ENCODE assay signal across 8 cellular contexts in the genomic region with DNA sequence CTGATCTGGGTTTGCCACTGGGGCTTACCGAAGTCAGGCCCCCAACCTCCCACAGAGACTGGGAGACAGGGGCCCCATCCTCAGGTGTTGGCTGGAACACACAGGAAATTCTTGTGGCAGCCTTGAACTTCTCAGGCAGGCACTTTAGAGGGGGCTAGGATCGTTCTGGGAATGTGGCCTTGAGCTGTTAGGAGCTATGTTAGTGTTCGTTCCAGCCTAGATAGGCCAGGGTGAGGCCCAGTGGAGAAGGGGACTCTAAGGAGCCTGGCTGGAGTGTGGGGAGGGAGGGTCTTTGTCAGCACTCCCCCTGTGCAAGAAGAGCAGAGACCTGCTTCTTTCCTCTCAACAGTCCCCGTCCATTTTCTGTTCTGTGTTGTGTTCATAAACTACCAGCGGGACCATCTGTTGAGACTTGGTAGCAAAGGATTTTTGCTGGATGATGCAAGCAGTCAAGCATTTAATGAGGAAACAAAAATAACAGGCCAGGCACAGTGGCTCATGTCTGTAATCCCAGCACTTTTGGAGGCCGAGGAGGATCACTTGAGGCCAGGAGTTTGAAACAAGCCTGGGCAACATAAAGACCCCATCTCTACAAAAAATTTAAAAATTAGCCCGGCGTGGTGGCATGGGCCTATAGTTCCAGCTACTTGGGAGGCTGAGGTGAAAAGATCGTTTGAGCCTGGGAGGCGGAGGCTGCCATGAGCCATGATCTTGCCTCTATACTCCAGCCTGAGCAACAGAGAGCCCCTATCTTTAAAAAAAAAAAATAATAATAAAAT. TPM values are rescaled to one million over a fixed set of nuclear protein-coding genes. Genes with fewer than 3 reads are reported as not detected.
DNase-seq lines count a peak whose midpoint lies in the region; ATAC-seq and TF ChIP-seq lines count a peak whose summit lies in the region.

No MANE protein-coding gene starts in this region.

- no peaks in the 10 kb centered on the region for H3K9me3 Mint-ChIP-seq in CD14-positive monocyte
- H3K9me3 Mint-ChIP-seq in activated CD8-positive, alpha-beta T cell treated with anti-CD3 and anti-CD28 coated beads for 36 hours: no peaks in the 10 kb centered on the region

- no TSS peak for BruUV-seq in IMR-90 (replicated peaks; lab: Mats Ljungman, UMichigan)

- H3K18ac ChIP-seq in IMR-90 (ENCODE audit: low read depth, low read length): peak overlapping the region; percentile 98

- H3K4ac ChIP-seq in IMR-90 (ENCODE audit: low read depth, low read length): peak overlapping the region; percentile 100

- peak overlapping the region; percentile 74 for H2AFZ ChIP-seq in IMR-90 (replicated peaks; ENCODE audit: low read length, poor library complexity)

- in situ Hi-C loops in IMR-90 (cut with MboI; ENCODE audit: low sequenced_read_pairs): no loop called here

- H3K79me1 ChIP-seq in IMR-90 (ENCODE audit: low read depth in 1 of 2, low read length in 2 of 2): peaks cover 25 to 68% of the 10 kb centered on the region in 2 experiments

- H3K9me1 ChIP-seq in IMR-90 (ENCODE audit: insufficient read depth, low read length): peaks cover 11% of the 10 kb centered on the region

- H3K4me2 ChIP-seq in IMR-90 (ENCODE audit: low read depth, low read length): peak overlapping the region; percentile 93

- peak overlapping the region; percentile 96 to 98 for H4K8ac ChIP-seq in IMR-90 (ENCODE audit: low read depth in 2 of 2, low read length in 2 of 2)

- no CpG with 5 or more reads among the region's 10 CpGs for WGBS in IMR-90 (ENCODE audit: extremely low coverage in 2 of 2, insufficient read length in 1 of 2), 2 experiments

- peak; percentile 67; the same call in 1 of the 2 replicates for TF ChIP-seq POLR2A in IMR-90 (IDR thresholded peaks at IDR 0.05; ENCODE audit: low read depth, low read length)

- H3K4me1 ChIP-seq in IMR-90 (ENCODE audit: control insufficient read depth, insufficient read depth, low read length): peaks cover 25% of the 10 kb centered on the region

- H3K27ac Mint-ChIP-seq in CD14-positive monocyte: peak overlapping the region; percentile 90 to 96 (median 93)
- peak overlapping the region; percentile 96 for H3K27ac Mint-ChIP-seq in activated CD8-positive, alpha-beta T cell treated with anti-CD3 and anti-CD28 coated beads for 36 hours

- H3K27me3 Mint-ChIP-seq in CD14-positive monocyte (ENCODE audit: low read depth in 3 of 3): peaks cover 0 to 3% (median 0%) of the 10 kb centered on the region in 3 donors
- no peaks in the 10 kb centered on the region for H3K27me3 Mint-ChIP-seq in activated CD8-positive, alpha-beta T cell treated with anti-CD3 and anti-CD28 coated beads for 36 hours

- peaks cover 3% of the 10 kb centered on the region; the same call in 1 of the 2 replicates for H4K20me1 ChIP-seq in IMR-90 (ENCODE audit: insufficient read depth, low read length)

- DNase-seq in CD14-positive monocyte (ENCODE audit: low spot score) (no peak), IMR-90 (peak; percentile 94), fibroblast of villous mesenchyme (ENCODE audit: low read depth) (peak; percentile 95), posterior vena cava (ENCODE audit: low spot score) (peak; percentile 75), GOT3 (lab: John Stamatoyannopoulos, UW) (no peak), SK-N-DZ (ENCODE audit: low spot score) (no peak)
- no peak for DNase-seq in activated CD8-positive, alpha-beta T cell treated with anti-CD3 and anti-CD28 coated beads for 36 hours

- peak; percentile 57 for ATAC-seq in IMR-90 (ENCODE audit: low read depth)
- no peak for ATAC-seq in activated CD8-positive, alpha-beta T cell treated with anti-CD3 and anti-CD28 coated beads for 36 hours
- ATAC-seq in HG03175 (IDR thresholded peaks at IDR 0.05; ENCODE audit: unreplicated experiment): no peak

- H2BK120ac ChIP-seq in IMR-90 (ENCODE audit: low read depth, low read length): peak overlapping the region; percentile 92

- peak overlapping the region; percentile 99; the same call in 2 of the 3 replicates for H2BK15ac ChIP-seq in IMR-90 (ENCODE audit: low read depth, low read length)

- peak overlapping the region; percentile 97 for H4K91ac ChIP-seq in IMR-90 (ENCODE audit: insufficient read depth, low read depth, low read length)

- peak overlapping the region; percentile 100 for H3K9ac ChIP-seq in IMR-90 (ENCODE audit: low read depth, low read length)

- H3K27me3 ChIP-seq in IMR-90 (ENCODE audit: control insufficient read depth, insufficient read depth, low read length): no peaks in the 10 kb centered on the region

- H4K5ac ChIP-seq in IMR-90 (ENCODE audit: low read depth, low read length): peak overlapping the region; percentile 97

- H2BK5ac ChIP-seq in IMR-90 (ENCODE audit: low read depth, low read length, poor library complexity, severe bottlenecking): peak overlapping the region; percentile 99

- peak overlapping the region; percentile 94 to 96 for H3K4me3 Mint-ChIP-seq in CD14-positive monocyte
- H3K4me3 Mint-ChIP-seq in activated CD8-positive, alpha-beta T cell treated with anti-CD3 and anti-CD28 coated beads for 36 hours: peak overlapping the region; percentile 97

- H3K4me3 ChIP-seq in IMR-90 (ENCODE audit: insufficient read depth, low read depth, low read length): peak overlapping the region; percentile 91
- peak overlapping the region; percentile 69 for H3K4me3 ChIP-seq in fibroblast of villous mesenchyme (ENCODE audit: low read depth, low read length)

- peak overlapping the region; percentile 99 for H3K56ac ChIP-seq in IMR-90 (ENCODE audit: extremely low read depth, insufficient read depth, low read length)

- CTCF ChIA-PET in IMR-90 (lab: Yijun Ruan, JAX): interaction anchor here (0.9 kb wide), 1 partner anchor 213 kb away, joined by 4 read pairs; no protein-coding TSS in a partner anchor
- CTCF ChIA-PET in activated CD8-positive, alpha-beta T cell treated with anti-CD3 and anti-CD28 coated beads for 36 hours (lab: Charles Lee): interaction anchor here (0.7 to 2.7 kb wide), 6 partner anchors 10 to 212 kb away, joined by 3 to 13 read pairs (median 4); no protein-coding TSS in a partner anchor

- peak overlapping the region; percentile 100 for H2AK9ac ChIP-seq in IMR-90 (replicated peaks; ENCODE audit: low read depth, low read length, poor library complexity)

- H3K27ac ChIP-seq in IMR-90 (ENCODE audit: insufficient read depth, low read length): peak overlapping the region; percentile 99

- no peak for TF ChIP-seq RAD21 in IMR-90 (IDR thresholded peaks at IDR 0.05; ENCODE audit: low read length)

- dilution Hi-C loops in IMR-90 (cut with HindIII; ENCODE audit: low sequenced_read_pairs, unreplicated experiment): no loop called here

- POLR2A ChIA-PET in IMR-90 (lab: Charles Lee; ENCODE audit: unreplicated experiment): no interaction called here
- POLR2A ChIA-PET in activated CD8-positive, alpha-beta T cell treated with anti-CD3 and anti-CD28 coated beads for 36 hours (lab: Charles Lee): interaction anchor here (1.0 to 2.3 kb wide), 4 partner anchors 11 to 171 kb away, joined by 4 to 7 read pairs (median 5); a partner anchor contains a TSS

- peak overlapping the region; percentile 99 for H2AK5ac ChIP-seq in IMR-90 (ENCODE audit: low read depth, low read length)

- peaks cover 68% of the 10 kb centered on the region for H3K4me1 Mint-ChIP-seq in CD14-positive monocyte
- peaks cover 42% of the 10 kb centered on the region for H3K4me1 Mint-ChIP-seq in activated CD8-positive, alpha-beta T cell treated with anti-CD3 and anti-CD28 coated beads for 36 hours (ENCODE audit: low read depth)

- H2BK20ac ChIP-seq in IMR-90 (ENCODE audit: low read depth, low read length): peak overlapping the region; percentile 80

- peak overlapping the region; percentile 100 for H3K14ac ChIP-seq in IMR-90 (replicated peaks; ENCODE audit: low read depth, low read length)

- H3K23ac ChIP-seq in IMR-90 (ENCODE audit: low read depth, low read length): peak overlapping the region; percentile 100

- TF ChIP-seq CTCF in CD14-positive monocyte (IDR thresholded peaks at IDR 0.05): no peak
- no peak for TF ChIP-seq CTCF in IMR-90 (conservative IDR thresholded peaks at IDR 0.05; ENCODE audit: low read depth, low read length)
- no peak for TF ChIP-seq CTCF in activated CD8-positive, alpha-beta T cell treated with anti-CD3 and anti-CD28 coated beads for 36 hours (IDR thresholded peaks at IDR 0.05)
- TF ChIP-seq CTCF in fibroblast of villous mesenchyme (IDR thresholded peaks at IDR 0.05; ENCODE audit: insufficient read depth, low read depth, low read length): no peak

- H3K9me3 ChIP-seq in IMR-90 (ENCODE audit: control insufficient read depth, insufficient read depth, low read length): no peaks in the 10 kb centered on the region

- peaks cover 4 to 10% of the 10 kb centered on the region in 2 donors for H3K36me3 Mint-ChIP-seq in CD14-positive monocyte
- H3K36me3 Mint-ChIP-seq in activated CD8-positive, alpha-beta T cell treated with anti-CD3 and anti-CD28 coated beads for 36 hours (ENCODE audit: low read depth): peaks cover 25% of the 10 kb centered on the region

- intact Hi-C loops in CD14-positive monocyte (cut with micrococcal nuclease) (no loop called here), IMR-90 (cut with micrococcal nuclease) (loop anchor here (5.0 kb wide), 1 partner anchor 51 kb away; no protein-coding TSS in a partner anchor), posterior vena cava (cut with DNase I) (no loop called here)
- intact Hi-C loops in activated CD8-positive, alpha-beta T cell treated with anti-CD3 and anti-CD28 coated beads for 36 hours (cut with micrococcal nuclease): no loop called here

- 0 out of 2 replicates have a peak, but pooled peaks cover 3% of the 10 kb centered on the region for H3K36me3 ChIP-seq in IMR-90 (ENCODE audit: control insufficient read depth, insufficient read depth, low read length)

RNA-seq across cellular contexts. Expression of a gene that starts 1.5 kb away (rescaled TPM):
- 10 to 100 TPM; 24.9 to 30.8 TPM for polyA plus RNA-seq in CD14-positive monocyte
- 14.7 and 15.6 TPM in 2 replicates for total RNA-seq in IMR-90 (2012; rRNA removed)
- polyA plus RNA-seq in IMR-90 (2012; rRNA removed): 25.7 and 28.4 TPM in 2 replicates
- polyA plus RNA-seq in IMR-90 (2012; cell fraction: cytosol; rRNA removed): 29.7 and 38.9 TPM in 2 replicates
- polyA plus RNA-seq in IMR-90 (2012; cell fraction: nucleus; rRNA removed; ENCODE audit: low replicate concordance): 47.3 and 92.8 TPM in 2 replicates
- total RNA-seq in activated CD8-positive, alpha-beta T cell treated with anti-CD3 and anti-CD28 coated beads for 36 hours: 10 to 100 TPM; 18.0 to 18.5 TPM
- total RNA-seq in fibroblast of villous mesenchyme: 34.8 and 39.3 TPM in 2 replicates
- total RNA-seq in posterior vena cava: 10 to 100 TPM; 13.9 to 19.2 TPM
- 25.9 and 26.6 TPM in 2 replicates for polyA plus RNA-seq in SK-N-DZ (2014; cell fraction: cytosol; rRNA removed)
- 58.9 and 60.3 TPM in 2 replicates for polyA plus RNA-seq in SK-N-DZ (2014; cell fraction: nucleus; rRNA removed)

RNA-seq across cellular contexts. Expression of a gene that starts 1.5 kb away (rescaled TPM):
- polyA plus RNA-seq in CD14-positive monocyte (100 to 1,000 TPM; 329 to 400 TPM), IMR-90 (2012; rRNA removed) (296 and 347 TPM in 2 replicates)
- total RNA-seq in IMR-90 (2012; rRNA removed) (175 and 202 TPM in 2 replicates), fibroblast of villous mesenchyme (173 and 236 TPM in 2 replicates), posterior vena cava (10 to 100 TPM; 81.7 to 95.4 TPM)
- 473 and 691 TPM in 2 replicates for polyA plus RNA-seq in IMR-90 (2012; cell fraction: cytosol; rRNA removed)
- 159 and 329 TPM in 2 replicates for polyA plus RNA-seq in IMR-90 (2012; cell fraction: nucleus; rRNA removed; ENCODE audit: low replicate concordance)
- 10 to 100 TPM; 70.7 to 74.5 TPM for total RNA-seq in activated CD8-positive, alpha-beta T cell treated with anti-CD3 and anti-CD28 coated beads for 36 hours
- polyA plus RNA-seq in SK-N-DZ (2014; cell fraction: cytosol; rRNA removed): 130 TPM in 2 replicates
- polyA plus RNA-seq in SK-N-DZ (2014; cell fraction: nucleus; rRNA removed): 79.0 and 109 TPM in 2 replicates

Comparison
In these comparisons a context has a peak if more than half of its experiments do, and no peak if none do; other contexts are left out.
1. DNase-seq: peak in IMR-90 (single experiment), fibroblast of villous mesenchyme (single experiment) and posterior vena cava (single experiment); none in CD14-positive monocyte (single experiment), activated CD8-positive, alpha-beta T cell treated with anti-CD3 and anti-CD28 coated beads for 36 hours (single experiment), GOT3 (single experiment) and SK-N-DZ (single experiment).